Comparison of ENCODE assay signal across 9 cellular contexts in the genomic region with DNA sequence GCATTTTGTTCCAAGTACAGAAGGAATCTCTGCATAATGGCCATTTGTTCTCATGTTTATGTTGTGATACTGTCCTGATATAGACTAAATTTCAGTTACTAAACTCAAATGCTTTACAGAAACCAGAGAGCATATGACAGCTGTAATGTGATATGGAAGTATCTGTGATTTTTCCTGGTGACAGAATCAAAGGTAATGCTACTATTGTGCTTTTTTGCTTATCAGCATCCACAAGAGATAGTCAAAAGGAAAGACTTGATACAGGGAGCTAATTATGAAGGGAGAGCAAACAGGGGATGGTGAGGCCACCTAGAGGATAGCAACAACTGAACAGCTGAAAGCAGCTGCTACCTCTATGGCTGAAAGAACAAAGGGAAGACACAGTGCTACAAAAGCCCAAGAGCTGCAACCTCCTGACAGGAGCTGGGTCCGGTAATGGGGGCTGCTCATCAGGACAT.
DNase-seq lines count a peak whose midpoint lies in the region; ATAC-seq and TF ChIP-seq lines count a peak whose summit lies in the region.
"Had no signal": no experiment of that assay in that cellular context is flagged by ENCODE, and none has a peak within 500 bp of the region (broad histone marks: within the 10 kb centered on the region; RNA-seq: fewer than 3 reads in every experiment).

No MANE protein-coding gene starts in this region.

- DNase-seq in COR-L47 (lab: John Stamatoyannopoulos, UW) (peak; percentile 21), HFFc6 (peak; percentile 25), lung microvascular endothelial cell (ENCODE audit: low read depth in 2 of 2) (peak; percentile 7 to 14), GOT3 (lab: John Stamatoyannopoulos, UW) (no peak), NCI-H2227 (lab: John Stamatoyannopoulos, UW; ENCODE audit: unreplicated experiment) (no peak), HPDE6-E6E7 (ENCODE audit: extremely low spot score) (no peak)
- DNase-seq: activated naive CD8-positive, alpha-beta T cell treated with anti-CD3 and anti-CD28 coated beads, Interleukin-2, amount 50 U/mL, for 24 hours had no signal

- H3K4me1 Mint-ChIP-seq in HFFc6 (ENCODE audit: low read depth), result peaks cover 19% of the 10 kb centered on the region
- H3K4me1 Mint-ChIP-seq: activated naive CD8-positive, alpha-beta T cell treated with anti-CD3 and anti-CD28 coated beads, Interleukin-2, amount 50 U/mL, for 24 hours had no signal

- no peaks in the 10 kb centered on the region for H3K9me3 Mint-ChIP-seq in HFFc6
- H3K9me3 Mint-ChIP-seq: activated naive CD8-positive, alpha-beta T cell treated with anti-CD3 and anti-CD28 coated beads, Interleukin-2, amount 50 U/mL, for 24 hours had no signal

- H3K27me3 Mint-ChIP-seq in HFFc6 (ENCODE audit: insufficient read depth), result peaks cover 1% of the 10 kb centered on the region; the same call in 1 of the 2 replicates

- no peak overlapping the region for H3K4me3 Mint-ChIP-seq in HFFc6
- H3K4me3 Mint-ChIP-seq: activated naive CD8-positive, alpha-beta T cell treated with anti-CD3 and anti-CD28 coated beads, Interleukin-2, amount 50 U/mL, for 24 hours had no signal

- H3K36me3 Mint-ChIP-seq in HFFc6 (ENCODE audit: low read depth), result no peaks in the 10 kb centered on the region

- H3K27ac ChIP-seq in VCaP, result no peak overlapping the region

- H3K27ac Mint-ChIP-seq in HFFc6, result no peak overlapping the region
- H3K27ac Mint-ChIP-seq: activated naive CD8-positive, alpha-beta T cell treated with anti-CD3 and anti-CD28 coated beads, Interleukin-2, amount 50 U/mL, for 24 hours had no signal

- peak; percentile 53 for TF ChIP-seq CTCF in HFFc6 (IDR thresholded peaks at IDR 0.05)
- TF ChIP-seq CTCF in VCaP (conservative IDR thresholded peaks at IDR 0.05), result peak; percentile 20; the same call in 1 of the 2 replicates

- no peak for ATAC-seq in HG03045 (IDR thresholded peaks at IDR 0.05; ENCODE audit: unreplicated experiment)
- ATAC-seq: activated naive CD8-positive, alpha-beta T cell treated with anti-CD3 and anti-CD28 coated beads, Interleukin-2, amount 50 U/mL, for 24 hours had no signal

Comparison
In these comparisons a context has a peak if more than half of its experiments do, and no peak if none do; other contexts are left out.
1. DNase-seq: peak in COR-L47 (single experiment), HFFc6 (single experiment) and lung microvascular endothelial cell (2 of 2); none in GOT3 (single experiment), NCI-H2227 (single experiment) and HPDE6-E6E7 (single experiment).